Comparison of ENCODE assay signal across 8 cellular contexts in the genomic region with DNA sequence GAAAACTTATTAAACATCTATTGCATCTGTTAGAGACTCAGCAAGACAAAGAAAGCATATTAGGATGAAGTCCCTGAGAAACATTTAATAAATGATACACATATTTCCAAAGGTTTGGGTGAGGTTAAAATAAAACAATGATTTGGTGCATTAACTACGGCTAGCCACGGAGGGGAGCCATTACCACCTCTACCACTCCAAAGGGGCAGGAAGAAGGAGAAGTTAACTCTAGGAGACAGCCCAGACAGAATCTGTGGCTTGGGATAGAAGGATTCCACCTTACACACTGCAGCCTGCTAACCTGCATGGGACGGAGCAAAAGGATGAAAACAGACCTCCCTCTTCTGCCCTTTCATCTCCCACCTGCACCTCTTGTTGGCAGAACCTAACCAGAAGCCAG.
DNase-seq lines count a peak whose midpoint lies in the region; ATAC-seq and TF ChIP-seq lines count a peak whose summit lies in the region.

No MANE protein-coding gene starts in this region.

- H3K4me1 ChIP-seq in endodermal cell (ENCODE audit: control insufficient read depth, insufficient read depth, low read length) (no peaks in the 10 kb centered on the region), mesendoderm (ENCODE audit: control insufficient read depth, low read depth, low read length) (no peaks in the 10 kb centered on the region)

- H3K23ac ChIP-seq in mesendoderm (ENCODE audit: low read length): no peak overlapping the region

- no peak overlapping the region for H2BK5ac ChIP-seq in mesendoderm (ENCODE audit: low read length)

- H4K8ac ChIP-seq in mesendoderm (ENCODE audit: low read depth, low read length): no peak overlapping the region

- H3K27me3 Mint-ChIP-seq in activated CD8-positive, alpha-beta memory T cell treated with anti-CD3 and anti-CD28 coated beads, Interleukin-2, amount 10 ng/mL, durations not matched to agents 7 days and 5 days: peaks cover 9% of the 10 kb centered on the region
- H3K27me3 Mint-ChIP-seq in endodermal cell (ENCODE audit: insufficient read depth): no peaks in the 10 kb centered on the region

- no peaks in the 10 kb centered on the region for H3K9me3 Mint-ChIP-seq in activated CD8-positive, alpha-beta memory T cell treated with anti-CD3 and anti-CD28 coated beads, Interleukin-2, amount 10 ng/mL, durations not matched to agents 7 days and 5 days (ENCODE audit: low read depth)
- H3K9me3 Mint-ChIP-seq in endodermal cell: peaks cover 2% of the 10 kb centered on the region

- no peaks in the 10 kb centered on the region for H3K79me2 ChIP-seq in mesendoderm (ENCODE audit: control insufficient read depth, insufficient read depth, low read length)

- no peak overlapping the region for H3K4ac ChIP-seq in mesendoderm (ENCODE audit: low read depth, low read length)

- no peak overlapping the region for H4K5ac ChIP-seq in mesendoderm (ENCODE audit: low read length)

- peak; percentile 46 for DNase-seq in activated CD8-positive, alpha-beta memory T cell treated with anti-CD3 and anti-CD28 coated beads, Interleukin-2, amount 10 ng/mL, durations not matched to agents 7 days and 5 days
- no peak for DNase-seq in activated CD8-positive, alpha-beta memory T cell treated with anti-CD3 and anti-CD28 coated beads, Interleukin-2, amount 50 U/mL, for 4 hours
- DNase-seq in RPMI7951 (ENCODE audit: low read depth): peak; percentile 65
- DNase-seq in endodermal cell: peak; percentile 80
- DNase-seq in mesendoderm: peak; percentile 70
- DNase-seq in NCI-H774 (lab: John Stamatoyannopoulos, UW): no peak
- no peak for DNase-seq in NCI-H2029 treated with DMSO at 0.1 percent for 48 hours (lab: John Stamatoyannopoulos, UW)

- no peak overlapping the region for H2BK15ac ChIP-seq in mesendoderm (replicated peaks; ENCODE audit: low read depth)

- H3K56ac ChIP-seq in mesendoderm (ENCODE audit: low read length): no peak overlapping the region

- H3K4me3 Mint-ChIP-seq in activated CD8-positive, alpha-beta memory T cell treated with anti-CD3 and anti-CD28 coated beads, Interleukin-2, amount 10 ng/mL, durations not matched to agents 7 days and 5 days: no peak overlapping the region
- H3K4me3 Mint-ChIP-seq in endodermal cell: no peak overlapping the region

- ATAC-seq in activated CD8-positive, alpha-beta memory T cell treated with anti-CD3 and anti-CD28 coated beads, Interleukin-2, amount 10 ng/mL, durations not matched to agents 7 days and 5 days: peak; percentile 27
- peak; percentile 76 for ATAC-seq in HG02610 (IDR thresholded peaks at IDR 0.05; ENCODE audit: unreplicated experiment)

- H3K27ac Mint-ChIP-seq in activated CD8-positive, alpha-beta memory T cell treated with anti-CD3 and anti-CD28 coated beads, Interleukin-2, amount 10 ng/mL, durations not matched to agents 7 days and 5 days: no peak overlapping the region
- no peak overlapping the region for H3K27ac Mint-ChIP-seq in endodermal cell

- no peak overlapping the region for H3K27ac ChIP-seq in endodermal cell (ENCODE audit: low read depth, low read length)
- no peak overlapping the region for H3K27ac ChIP-seq in mesendoderm (ENCODE audit: low read depth, low read length)

- WGBS in endodermal cell (ENCODE audit: insufficient coverage in 1 of 2, insufficient read length in 1 of 2), 2 experiments: 29% methylated on average over 1 of the region's 3 CpGs; no CpG with 5 or more reads in 1 of the 2 experiments
- no CpG with 5 or more reads among the region's 3 CpGs for WGBS in mesendoderm (ENCODE audit: extremely low coverage, insufficient coverage, low lambda C conversion rate)

- no peak overlapping the region for H3K9ac ChIP-seq in endodermal cell (ENCODE audit: extremely low read depth, low read length, poor library complexity, severe bottlenecking)
- H3K9ac ChIP-seq in mesendoderm (ENCODE audit: low read length): no peak overlapping the region

- no peaks in the 10 kb centered on the region for H3K9me3 ChIP-seq in endodermal cell (ENCODE audit: control insufficient read depth, low read length)

- CTCF ChIA-PET in activated CD8-positive, alpha-beta memory T cell treated with anti-CD3 and anti-CD28 coated beads, Interleukin-2, amount 10 ng/mL, durations not matched to agents 7 days and 5 days (lab: Charles Lee): interaction anchor here (0.8 to 1.6 kb wide), 5 partner anchors 158 to 718 kb away, joined by 3 to 6 read pairs (median 4); no protein-coding TSS in a partner anchor

- peaks cover 7% of the 10 kb centered on the region for H3K4me1 Mint-ChIP-seq in activated CD8-positive, alpha-beta memory T cell treated with anti-CD3 and anti-CD28 coated beads, Interleukin-2, amount 10 ng/mL, durations not matched to agents 7 days and 5 days
- no peaks in the 10 kb centered on the region for H3K4me1 Mint-ChIP-seq in endodermal cell

- no peaks in the 10 kb centered on the region for H3K79me1 ChIP-seq in mesendoderm (ENCODE audit: low read length)

- H3K4me3 ChIP-seq in endodermal cell (ENCODE audit: low read length): no peak overlapping the region
- no peak overlapping the region for H3K4me3 ChIP-seq in mesendoderm (ENCODE audit: low read length)

- no peak overlapping the region for H2AK5ac ChIP-seq in mesendoderm (ENCODE audit: low read length)

- H3K4me2 ChIP-seq in mesendoderm (ENCODE audit: low read length): no peak overlapping the region

- H3K18ac ChIP-seq in mesendoderm (ENCODE audit: low read length): no peak overlapping the region

- H3K27me3 ChIP-seq in endodermal cell (ENCODE audit: control insufficient read depth, insufficient read depth, low read length, poor library complexity, severe bottlenecking): no peaks in the 10 kb centered on the region
- no peaks in the 10 kb centered on the region for H3K27me3 ChIP-seq in mesendoderm (ENCODE audit: insufficient read depth, low read length, poor library complexity)

- H2BK120ac ChIP-seq in mesendoderm (ENCODE audit: low read depth, low read length): no peak overlapping the region

- peak; percentile 87 for TF ChIP-seq CTCF in endodermal cell (conservative IDR thresholded peaks at IDR 0.05)

- no peaks in the 10 kb centered on the region for H3K36me3 Mint-ChIP-seq in activated CD8-positive, alpha-beta memory T cell treated with anti-CD3 and anti-CD28 coated beads, Interleukin-2, amount 10 ng/mL, durations not matched to agents 7 days and 5 days
- H3K36me3 Mint-ChIP-seq in endodermal cell (ENCODE audit: low read depth): no peaks in the 10 kb centered on the region

- H3K36me3 ChIP-seq in endodermal cell (ENCODE audit: control insufficient read depth, insufficient read depth, low read length) (no peaks in the 10 kb centered on the region), mesendoderm (ENCODE audit: control insufficient read depth, insufficient read depth, low read length) (no peaks in the 10 kb centered on the region)

Comparison
In these comparisons a context has a peak if more than half of its experiments do, and no peak if none do; other contexts are left out.
1. DNase-seq: peak in activated CD8-positive, alpha-beta memory T cell treated with anti-CD3 and anti-CD28 coated beads, Interleukin-2, amount 10 ng/mL, durations not matched to agents 7 days and 5 days (single experiment), RPMI7951 (single experiment), endodermal cell (single experiment) and mesendoderm (single experiment); none in activated CD8-positive, alpha-beta memory T cell treated with anti-CD3 and anti-CD28 coated beads, Interleukin-2, amount 50 U/mL, for 4 hours (single experiment), NCI-H774 (single experiment) and NCI-H2029 treated with DMSO at 0.1 percent for 48 hours (single experiment).